1 cellular context compared by ENCODE assay signal in the genomic region with DNA sequence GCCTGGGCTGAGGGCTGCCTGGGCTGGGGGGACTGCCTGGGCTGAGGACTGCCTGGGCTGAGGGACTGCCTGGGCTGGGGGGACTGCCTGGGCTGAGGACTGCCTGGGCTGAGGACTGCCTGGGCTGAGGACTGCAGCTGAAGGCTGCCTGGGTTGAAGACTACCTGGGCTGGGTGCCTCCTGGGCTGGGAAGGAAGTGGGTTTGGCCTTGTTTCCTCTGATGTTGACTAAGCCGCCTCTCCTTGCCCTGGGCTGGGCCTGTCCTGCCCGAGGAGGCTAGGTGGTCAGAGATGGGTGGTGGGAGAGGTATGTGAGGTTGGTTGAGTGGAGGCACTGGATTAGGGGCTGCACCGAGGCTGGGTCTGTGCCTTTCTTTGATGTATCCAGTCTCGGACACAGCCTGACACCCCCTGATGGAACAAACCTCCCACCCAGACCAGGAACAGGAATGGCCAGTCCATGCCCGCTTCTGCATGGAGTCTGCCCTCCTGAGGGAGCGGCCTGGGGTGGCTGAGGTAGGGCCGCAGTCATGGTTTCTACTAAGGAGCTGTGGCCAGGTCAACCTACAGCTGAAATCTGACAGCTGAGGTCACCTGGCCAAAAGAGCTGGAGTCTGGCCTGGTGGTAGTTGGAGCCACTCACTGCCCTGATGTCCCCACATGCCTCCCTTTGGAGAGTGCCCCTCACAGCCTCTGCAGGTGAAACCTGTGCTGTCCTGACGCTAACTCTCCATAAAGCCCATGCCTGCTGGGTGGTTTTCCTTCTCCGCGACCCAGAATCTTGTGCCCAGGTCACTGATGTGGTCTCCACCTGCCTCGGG.
TF ChIP-seq lines count a peak whose summit lies in the region.

No MANE protein-coding gene starts in this region.

TF ChIP-seq in HepG2, 621 proteins besides CTCF, POLR2A, EP300 and RAD21:
- TF ChIP-seq, protein P1, sequence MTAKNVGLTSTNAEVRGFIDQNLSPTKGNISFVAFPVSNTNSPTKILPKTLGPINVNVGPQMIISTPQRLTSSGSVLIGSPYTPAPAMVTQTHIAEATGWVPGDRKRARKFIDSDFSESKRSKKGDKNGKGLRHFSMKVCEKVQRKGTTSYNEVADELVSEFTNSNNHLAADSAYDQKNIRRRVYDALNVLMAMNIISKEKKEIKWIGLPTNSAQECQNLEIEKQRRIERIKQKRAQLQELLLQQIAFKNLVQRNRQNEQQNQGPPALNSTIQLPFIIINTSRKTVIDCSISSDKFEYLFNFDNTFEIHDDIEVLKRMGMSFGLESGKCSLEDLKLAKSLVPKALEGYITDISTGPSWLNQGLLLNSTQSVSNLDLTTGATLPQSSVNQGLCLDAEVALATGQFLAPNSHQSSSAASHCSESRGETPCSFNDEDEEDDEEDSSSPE (CRISPR knock-in tag; IDR thresholded peaks at IDR 0.05): no peak
- TF ChIP-seq, protein P2, sequence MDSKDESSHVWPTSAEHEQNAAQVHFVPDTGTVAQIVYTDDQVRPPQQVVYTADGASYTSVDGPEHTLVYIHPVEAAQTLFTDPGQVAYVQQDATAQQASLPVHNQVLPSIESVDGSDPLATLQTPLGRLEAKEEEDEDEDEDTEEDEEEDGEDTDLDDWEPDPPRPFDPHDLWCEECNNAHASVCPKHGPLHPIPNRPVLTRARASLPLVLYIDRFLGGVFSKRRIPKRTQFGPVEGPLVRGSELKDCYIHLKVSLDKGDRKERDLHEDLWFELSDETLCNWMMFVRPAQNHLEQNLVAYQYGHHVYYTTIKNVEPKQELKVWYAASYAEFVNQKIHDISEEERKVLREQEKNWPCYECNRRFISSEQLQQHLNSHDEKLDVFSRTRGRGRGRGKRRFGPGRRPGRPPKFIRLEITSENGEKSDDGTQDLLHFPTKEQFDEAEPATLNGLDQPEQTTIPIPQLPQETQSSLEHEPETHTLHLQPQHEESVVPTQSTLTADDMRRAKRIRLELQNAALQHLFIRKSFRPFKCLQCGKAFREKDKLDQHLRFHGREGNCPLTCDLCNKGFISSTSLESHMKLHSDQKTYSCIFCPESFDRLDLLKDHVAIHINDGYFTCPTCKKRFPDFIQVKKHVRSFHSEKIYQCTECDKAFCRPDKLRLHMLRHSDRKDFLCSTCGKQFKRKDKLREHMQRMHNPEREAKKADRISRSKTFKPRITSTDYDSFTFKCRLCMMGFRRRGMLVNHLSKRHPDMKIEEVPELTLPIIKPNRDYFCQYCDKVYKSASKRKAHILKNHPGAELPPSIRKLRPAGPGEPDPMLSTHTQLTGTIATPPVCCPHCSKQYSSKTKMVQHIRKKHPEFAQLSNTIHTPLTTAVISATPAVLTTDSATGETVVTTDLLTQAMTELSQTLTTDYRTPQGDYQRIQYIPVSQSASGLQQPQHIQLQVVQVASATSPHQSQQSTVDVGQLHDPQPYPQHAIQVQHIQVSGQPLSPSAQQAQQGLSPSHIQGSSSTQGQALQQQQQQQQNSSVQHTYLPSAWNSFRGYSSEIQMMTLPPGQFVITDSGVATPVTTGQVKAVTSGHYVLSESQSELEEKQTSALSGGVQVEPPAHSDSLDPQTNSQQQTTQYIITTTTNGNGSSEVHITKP (CRISPR knock-in tag; IDR thresholded peaks at IDR 0.05; ENCODE audit: low read depth): no peak
- TF ChIP-seq GABPA (IDR thresholded peaks at IDR 0.05; ENCODE audit: low read depth, low read length) (no peak), GABPA (CRISPR knock-in tag; IDR thresholded peaks at IDR 0.05; ENCODE audit: low read depth) (no peak), ZNF850 (CRISPR knock-in tag; conservative IDR thresholded peaks at IDR 0.05) (no peak), ZFP90 (CRISPR knock-in tag; IDR thresholded peaks at IDR 0.05; ENCODE audit: borderline replicate concordance) (no peak), ZFY (CRISPR knock-in tag; IDR thresholded peaks at IDR 0.05) (no peak), NRL (CRISPR knock-in tag; IDR thresholded peaks at IDR 0.05; ENCODE audit: borderline replicate concordance) (no peak)
- TF ChIP-seq, protein P3, sequence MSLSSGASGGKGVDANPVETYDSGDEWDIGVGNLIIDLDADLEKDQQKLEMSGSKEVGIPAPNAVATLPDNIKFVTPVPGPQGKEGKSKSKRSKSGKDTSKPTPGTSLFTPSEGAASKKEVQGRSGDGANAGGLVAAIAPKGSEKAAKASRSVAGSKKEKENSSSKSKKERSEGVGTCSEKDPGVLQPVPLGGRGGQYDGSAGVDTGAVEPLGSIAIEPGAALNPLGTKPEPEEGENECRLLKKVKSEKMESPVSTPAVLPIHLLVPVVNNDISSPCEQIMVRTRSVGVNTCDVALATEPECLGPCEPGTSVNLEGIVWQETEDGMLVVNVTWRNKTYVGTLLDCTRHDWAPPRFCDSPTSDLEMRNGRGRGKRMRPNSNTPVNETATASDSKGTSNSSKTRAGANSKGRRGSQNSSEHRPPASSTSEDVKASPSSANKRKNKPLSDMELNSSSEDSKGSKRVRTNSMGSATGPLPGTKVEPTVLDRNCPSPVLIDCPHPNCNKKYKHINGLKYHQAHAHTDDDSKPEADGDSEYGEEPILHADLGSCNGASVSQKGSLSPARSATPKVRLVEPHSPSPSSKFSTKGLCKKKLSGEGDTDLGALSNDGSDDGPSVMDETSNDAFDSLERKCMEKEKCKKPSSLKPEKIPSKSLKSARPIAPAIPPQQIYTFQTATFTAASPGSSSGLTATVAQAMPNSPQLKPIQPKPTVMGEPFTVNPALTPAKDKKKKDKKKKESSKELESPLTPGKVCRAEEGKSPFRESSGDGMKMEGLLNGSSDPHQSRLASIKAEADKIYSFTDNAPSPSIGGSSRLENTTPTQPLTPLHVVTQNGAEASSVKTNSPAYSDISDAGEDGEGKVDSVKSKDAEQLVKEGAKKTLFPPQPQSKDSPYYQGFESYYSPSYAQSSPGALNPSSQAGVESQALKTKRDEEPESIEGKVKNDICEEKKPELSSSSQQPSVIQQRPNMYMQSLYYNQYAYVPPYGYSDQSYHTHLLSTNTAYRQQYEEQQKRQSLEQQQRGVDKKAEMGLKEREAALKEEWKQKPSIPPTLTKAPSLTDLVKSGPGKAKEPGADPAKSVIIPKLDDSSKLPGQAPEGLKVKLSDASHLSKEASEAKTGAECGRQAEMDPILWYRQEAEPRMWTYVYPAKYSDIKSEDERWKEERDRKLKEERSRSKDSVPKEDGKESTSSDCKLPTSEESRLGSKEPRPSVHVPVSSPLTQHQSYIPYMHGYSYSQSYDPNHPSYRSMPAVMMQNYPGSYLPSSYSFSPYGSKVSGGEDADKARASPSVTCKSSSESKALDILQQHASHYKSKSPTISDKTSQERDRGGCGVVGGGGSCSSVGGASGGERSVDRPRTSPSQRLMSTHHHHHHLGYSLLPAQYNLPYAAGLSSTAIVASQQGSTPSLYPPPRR (CRISPR knock-in tag; IDR thresholded peaks at IDR 0.05; ENCODE audit: borderline replicate concordance): no peak
